16 cellular contexts compared by ENCODE assay signal in the genomic region with DNA sequence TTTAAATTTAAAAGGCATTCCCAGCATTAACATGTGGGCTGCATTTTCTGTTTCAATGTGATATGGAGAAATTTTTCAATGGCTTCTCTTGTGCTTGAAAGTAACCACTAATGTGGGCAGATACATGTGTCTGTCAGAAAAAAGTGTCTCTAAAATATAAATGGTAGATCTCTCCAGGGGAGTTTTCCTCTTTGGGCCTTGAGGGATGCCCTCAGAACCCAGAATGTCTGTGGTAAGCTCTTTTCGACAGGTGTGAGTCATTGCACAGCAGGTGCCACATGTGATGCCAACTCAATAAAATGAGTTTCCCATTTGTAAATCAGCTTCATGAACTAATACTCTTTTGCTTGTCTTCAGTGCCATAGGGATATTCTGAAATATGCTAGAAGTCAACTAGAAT.
DNase-seq lines count a peak whose midpoint lies in the region; ATAC-seq and TF ChIP-seq lines count a peak whose summit lies in the region.
"Had no signal": no experiment of that assay in that cellular context is flagged by ENCODE, and none has a peak within 500 bp of the region (broad histone marks: within the 10 kb centered on the region; RNA-seq: fewer than 3 reads in every experiment).

No MANE protein-coding gene starts in this region.

- H3K4me3 Mint-ChIP-seq in H9 (peak overlapping the region in 1 of 2 experiments; percentile 45; a peak in 2 of 5 replicates), endodermal cell (no peak overlapping the region)
- H3K4me3 Mint-ChIP-seq in activated T-helper 2 cell treated with anti-CD3 and anti-CD28 coated beads, Interferon-gamma antibody, Interleukin-2, Interleukin-4, amounts not matched to agents 10 μg/mL and 5 μg/mL and 100 μg/mL, durations not matched to agents 14 hours and 24 hours and 36 hours (ENCODE audit: low read depth) = no peak overlapping the region
- H3K4me3 Mint-ChIP-seq: activated T-cell treated with anti-CD3 and anti-CD28 coated beads, Interleukin-2, amount 50 U/mL, for 72 hours; naive thymus-derived CD4-positive, alpha-beta T cell had no signal

- no peak for ATAC-seq in GM18858 (IDR thresholded peaks at IDR 0.05; ENCODE audit: unreplicated experiment)
- ATAC-seq: activated T-cell treated with anti-CD3 and anti-CD28 coated beads, Interleukin-2, amount 50 U/mL, for 72 hours; naive thymus-derived CD4-positive, alpha-beta T cell had no signal

- H3K36me3 Mint-ChIP-seq in H9 (ENCODE audit: insufficient read depth in 1 of 3, low read depth in 3 of 3) = peaks cover 2 to 4% (median 3%) of the 10 kb centered on the region in 3 experiments; a peak in 4 of 7 replicates
- peaks cover 17% of the 10 kb centered on the region for H3K36me3 Mint-ChIP-seq in endodermal cell (ENCODE audit: low read depth)
- no peaks in the 10 kb centered on the region for H3K36me3 Mint-ChIP-seq in activated T-helper 2 cell treated with anti-CD3 and anti-CD28 coated beads, Interferon-gamma antibody, Interleukin-2, Interleukin-4, amounts not matched to agents 10 μg/mL and 5 μg/mL and 100 μg/mL, durations not matched to agents 14 hours and 24 hours and 36 hours (ENCODE audit: low read depth)
- H3K36me3 Mint-ChIP-seq: naive thymus-derived CD4-positive, alpha-beta T cell had no signal

- no peak overlapping the region for H2AFZ ChIP-seq in H9 (ENCODE audit: low read length)

- no peak overlapping the region for H4K91ac ChIP-seq in H9 (ENCODE audit: insufficient read length, low read depth, low read length)

- H3K4me1 ChIP-seq in H9 (ENCODE audit: insufficient read depth, low read length) (peaks cover 12% of the 10 kb centered on the region; the same call in 1 of the 2 replicates), endodermal cell (ENCODE audit: control insufficient read depth, insufficient read depth, low read length) (peaks cover 2% of the 10 kb centered on the region)
- H3K4me1 ChIP-seq: BE2C, left ventricle myocardium inferior, tibial nerve had no signal

- peaks cover 45 to 64% of the 10 kb centered on the region in 2 experiments for H3K4me1 Mint-ChIP-seq in H9
- peaks cover 49% of the 10 kb centered on the region for H3K4me1 Mint-ChIP-seq in endodermal cell
- H3K4me1 Mint-ChIP-seq in activated T-helper 2 cell treated with anti-CD3 and anti-CD28 coated beads, Interferon-gamma antibody, Interleukin-2, Interleukin-4, amounts not matched to agents 10 μg/mL and 5 μg/mL and 100 μg/mL, durations not matched to agents 14 hours and 24 hours and 36 hours (ENCODE audit: low read depth) = no peaks in the 10 kb centered on the region
- H3K4me1 Mint-ChIP-seq: naive thymus-derived CD4-positive, alpha-beta T cell had no signal

- H4K20me1 ChIP-seq in H9 (ENCODE audit: control insufficient read depth, insufficient read depth, insufficient read length) = no peaks in the 10 kb centered on the region

- H3K9me3 ChIP-seq in H9 (ENCODE audit: control insufficient read depth, low read depth, low read length) (no peaks in the 10 kb centered on the region), endodermal cell (ENCODE audit: control insufficient read depth, low read length) (no peaks in the 10 kb centered on the region)
- H3K9me3 ChIP-seq: BE2C, left ventricle myocardium inferior, tibial nerve had no signal

- no peak overlapping the region for H3K14ac ChIP-seq in H9 (ENCODE audit: insufficient read depth, low read length)

- H3K4me2 ChIP-seq in H9 (ENCODE audit: insufficient read depth, insufficient read length, low read length) = peak overlapping the region; percentile 31

- H3K27ac ChIP-seq in H9 (ENCODE audit: insufficient read length, low read depth, low read length) (peak overlapping the region; percentile 55), endodermal cell (ENCODE audit: low read depth, low read length) (no peak overlapping the region)
- H3K27ac ChIP-seq: left ventricle myocardium inferior, tibial nerve had no signal

- DNase-seq in COR-L47 (lab: John Stamatoyannopoulos, UW) (peak; percentile 52), H9 (no peak), NCI-H748 treated with DMSO at 0.1 percent for 48 hours (lab: John Stamatoyannopoulos, UW) (peak; percentile 35), endodermal cell (peak; percentile 76), globus pallidus (ENCODE audit: low spot score) (no peak), anterior cingulate cortex (lab: John Stamatoyannopoulos, UW) (no peak)
- no peak for DNase-seq in activated T-helper 2 cell treated with anti-CD3 and anti-CD28 coated beads, Interferon-gamma antibody, Interleukin-2, Interleukin-4, amounts not matched to agents 10 μg/mL and 5 μg/mL and 100 μg/mL, durations not matched to agents 14 hours and 24 hours and 36 hours (ENCODE audit: low spot score)
- DNase-seq: activated T-cell treated with anti-CD3 and anti-CD28 coated beads, Interleukin-2, amount 50 U/mL, for 72 hours; BE2C; KBM-7; left ventricle myocardium inferior; naive thymus-derived CD4-positive, alpha-beta T cell; NCI-H2227 treated with DMSO at 0.1 percent for 48 hours; stimulated activated CD4-positive, alpha-beta T cell treated with anti-CD3 and anti-CD28 coated beads, Interleukin-2, amount 100 ng/mL, for 24 hours had no signal

- no peak overlapping the region for H3K18ac ChIP-seq in H9 (ENCODE audit: insufficient read length, low read depth, low read length)

- H3K36me3 ChIP-seq in endodermal cell (ENCODE audit: control insufficient read depth, insufficient read depth, low read length) = peaks cover 8% of the 10 kb centered on the region
- H3K36me3 ChIP-seq: BE2C, left ventricle myocardium inferior, tibial nerve had no signal

- H3K79me1 ChIP-seq in H9 (ENCODE audit: insufficient read depth, low read depth, low read length, poor library complexity, severe bottlenecking) = no peaks in the 10 kb centered on the region

- H4K5ac ChIP-seq in H9 (ENCODE audit: insufficient read length, low read depth, low read length) = no peak overlapping the region

- no peak overlapping the region for H3K4me3 ChIP-seq in endodermal cell (ENCODE audit: low read length)
- H3K4me3 ChIP-seq: left ventricle myocardium inferior, tibial nerve had no signal

- H3T11ph ChIP-seq in H9 (ENCODE audit: low read length) = no peak overlapping the region

- H3K56ac ChIP-seq in H9 (ENCODE audit: insufficient read length, low read depth, low read length) = no peak overlapping the region

- intact Hi-C loops in activated T-helper 2 cell treated with anti-CD3 and anti-CD28 coated beads, Interferon-gamma antibody, Interleukin-2, Interleukin-4, amounts not matched to agents 10 μg/mL and 5 μg/mL and 100 μg/mL, durations not matched to agents 14 hours and 24 hours and 36 hours (cut with micrococcal nuclease) = no loop called here

- H2BK12ac ChIP-seq in H9 (ENCODE audit: insufficient read length, low read depth, low read length) = no peak overlapping the region

- H3K9me3 Mint-ChIP-seq in H9 (peaks cover 4% of the 10 kb centered on the region in 2 experiments; a peak in 2 of 5 replicates), endodermal cell (no peaks in the 10 kb centered on the region)
- no peaks in the 10 kb centered on the region for H3K9me3 Mint-ChIP-seq in activated T-helper 2 cell treated with anti-CD3 and anti-CD28 coated beads, Interferon-gamma antibody, Interleukin-2, Interleukin-4, amounts not matched to agents 10 μg/mL and 5 μg/mL and 100 μg/mL, durations not matched to agents 14 hours and 24 hours and 36 hours

- H2BK15ac ChIP-seq in H9 (ENCODE audit: low read depth, low read length) = no peak overlapping the region

- no peak overlapping the region for H3K4ac ChIP-seq in H9 (ENCODE audit: low read depth, low read length)

- no peak overlapping the region for H3K23ac ChIP-seq in H9 (ENCODE audit: insufficient read length, low read depth, low read length)

- TF ChIP-seq CTCF in H9 (conservative IDR thresholded peaks at IDR 0.05) (no peak), endodermal cell (conservative IDR thresholded peaks at IDR 0.05) (no peak)

- H4K8ac ChIP-seq in H9 (replicated peaks; ENCODE audit: insufficient read length, low read depth, low read length) = no peak overlapping the region

- no peak overlapping the region for H2BK20ac ChIP-seq in H9 (ENCODE audit: low read depth, low read length, poor library complexity, severe bottlenecking)

- H3K27ac Mint-ChIP-seq in H9 = peak overlapping the region; percentile 27 to 90 (median 64); a peak in 6 of 7 replicates
- peak overlapping the region; percentile 36 for H3K27ac Mint-ChIP-seq in endodermal cell
- H3K27ac Mint-ChIP-seq in activated T-helper 2 cell treated with anti-CD3 and anti-CD28 coated beads, Interferon-gamma antibody, Interleukin-2, Interleukin-4, amounts not matched to agents 10 μg/mL and 5 μg/mL and 100 μg/mL, durations not matched to agents 14 hours and 24 hours and 36 hours = no peak overlapping the region
- H3K27ac Mint-ChIP-seq: activated T-cell treated with anti-CD3 and anti-CD28 coated beads, Interleukin-2, amount 50 U/mL, for 72 hours; naive thymus-derived CD4-positive, alpha-beta T cell had no signal

- no peaks in the 10 kb centered on the region for H3K79me2 ChIP-seq in H9 (ENCODE audit: insufficient read depth, low read length)

- WGBS in H9 (ENCODE audit: extremely low coverage, insufficient read length, low lambda C conversion rate) = no CpG with 5 or more reads among the region's 1 CpG
- 88% methylated on average over 1 of the region's 1 CpG; no CpG with 5 or more reads in 1 of the 2 experiments for WGBS in endodermal cell (ENCODE audit: insufficient coverage in 1 of 2, insufficient read length in 1 of 2), 2 experiments

- H3K23me2 ChIP-seq in H9 (ENCODE audit: insufficient read length, low read depth, low read length, poor library complexity, severe bottlenecking) = no peaks in the 10 kb centered on the region

- no peak overlapping the region for H2BK5ac ChIP-seq in H9 (ENCODE audit: insufficient read length, low read length)

- H3K27me3 ChIP-seq in H9 (ENCODE audit: insufficient read depth, low read length) = no peaks in the 10 kb centered on the region
- no peaks in the 10 kb centered on the region for H3K27me3 ChIP-seq in endodermal cell (ENCODE audit: control insufficient read depth, insufficient read depth, low read length, poor library complexity, severe bottlenecking)
- H3K27me3 ChIP-seq: BE2C, tibial nerve had no signal

- no peak overlapping the region for H2AK5ac ChIP-seq in H9 (ENCODE audit: insufficient read length, low read length)

- H3K9ac ChIP-seq in H9 (ENCODE audit: extremely low read depth, insufficient read length, low read length) = no peak overlapping the region
- no peak overlapping the region for H3K9ac ChIP-seq in endodermal cell (ENCODE audit: extremely low read depth, low read length, poor library complexity, severe bottlenecking)

- H3K27me3 Mint-ChIP-seq in H9 (ENCODE audit: low read depth) (no peaks in the 10 kb centered on the region), endodermal cell (ENCODE audit: insufficient read depth) (no peaks in the 10 kb centered on the region)
- no peaks in the 10 kb centered on the region for H3K27me3 Mint-ChIP-seq in activated T-helper 2 cell treated with anti-CD3 and anti-CD28 coated beads, Interferon-gamma antibody, Interleukin-2, Interleukin-4, amounts not matched to agents 10 μg/mL and 5 μg/mL and 100 μg/mL, durations not matched to agents 14 hours and 24 hours and 36 hours (ENCODE audit: low read depth)
- H3K27me3 Mint-ChIP-seq: naive thymus-derived CD4-positive, alpha-beta T cell had no signal

- no peak overlapping the region for H2BK120ac ChIP-seq in H9 (ENCODE audit: low read depth, low read length, poor library complexity, severe bottlenecking)

Comparison
In these comparisons a context has a peak if more than half of its experiments do, and no peak if none do; other contexts are left out.
1. DNase-seq: peak in COR-L47 (single experiment), NCI-H748 treated with DMSO at 0.1 percent for 48 hours (single experiment) and endodermal cell (single experiment); none in H9 (single experiment), globus pallidus (single experiment), activated T-helper 2 cell treated with anti-CD3 and anti-CD28 coated beads, Interferon-gamma antibody, Interleukin-2, Interleukin-4, amounts not matched to agents 10 μg/mL and 5 μg/mL and 100 μg/mL, durations not matched to agents 14 hours and 24 hours and 36 hours (single experiment) and anterior cingulate cortex (0 of 58).